In the genomic region with DNA sequence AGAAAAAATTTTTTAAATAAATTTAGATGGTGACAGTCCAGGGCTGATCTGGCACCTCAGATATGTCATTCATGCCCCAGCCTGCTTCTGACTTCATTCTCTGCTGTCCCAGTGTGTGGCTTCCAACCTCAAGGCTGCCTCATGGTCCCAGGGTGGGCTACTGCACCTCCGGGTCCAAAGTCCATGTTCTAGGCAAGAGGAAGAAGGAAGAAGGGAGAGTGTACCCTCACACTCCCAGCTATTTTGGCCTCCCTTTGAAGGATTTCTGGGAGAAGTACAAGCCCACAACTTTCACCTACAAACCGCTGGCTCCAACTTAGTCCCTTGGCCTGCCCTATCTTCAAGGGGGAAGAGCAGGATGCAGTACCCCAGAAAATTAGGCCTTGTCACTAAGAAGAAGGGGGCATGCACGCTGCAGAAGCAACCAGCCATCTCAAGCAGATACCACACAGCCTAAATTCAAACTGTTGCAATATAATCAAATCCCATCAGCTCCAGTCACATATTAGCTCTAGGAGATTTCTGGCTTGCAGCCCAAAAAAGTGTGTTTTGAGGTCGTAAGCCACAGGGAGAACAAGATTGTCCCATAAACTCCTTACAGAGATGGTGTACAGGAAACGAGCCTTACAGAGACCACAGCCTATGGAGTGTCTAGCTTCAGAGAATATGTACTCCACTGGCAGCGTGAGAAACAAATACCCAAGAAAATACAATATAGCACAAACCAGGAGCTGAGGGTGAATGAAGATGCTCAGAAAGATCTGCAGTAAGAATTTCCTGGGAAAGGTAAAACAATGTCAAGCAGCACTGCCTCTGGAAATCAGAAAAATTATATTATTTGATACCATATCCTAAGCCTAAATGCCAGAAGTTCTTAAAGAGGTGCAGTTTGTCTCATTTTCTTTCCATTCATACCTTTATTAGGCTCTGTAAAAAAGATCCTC, we compare ENCODE assay signal across 6 cellular contexts. TPM values are rescaled to one million over a fixed set of nuclear protein-coding genes. Genes with fewer than 3 reads are reported as not detected.
DNase-seq lines count a peak whose midpoint lies in the region; ATAC-seq and TF ChIP-seq lines count a peak whose summit lies in the region.

No MANE protein-coding gene starts in this region.

- H3K4me2 ChIP-seq in fibroblast of lung (ENCODE audit: extremely low read depth, insufficient read depth, low read length) = peak overlapping the region; percentile 90

- H3K27ac ChIP-seq in fibroblast of lung (ENCODE audit: insufficient read depth, low read length) (peak overlapping the region; percentile 92), transverse colon (peak overlapping the region; percentile 88 to 96 (median 91))

- ATAC-seq in HG02571 (IDR thresholded peaks at IDR 0.05; ENCODE audit: unreplicated experiment) = no peak

- H3K4me3 ChIP-seq in fibroblast of lung (replicated peaks in 1 of 4; ENCODE audit: control extremely low read depth in 1 of 4, insufficient read depth in 1 of 4, low read depth in 3 of 4, low read length in 4 of 4) = peak overlapping the region; percentile 77 to 95 (median 90)
- peak overlapping the region in 3 of 4 donors; percentile 51 to 65 (median 63) for H3K4me3 ChIP-seq in transverse colon

- no peak overlapping the region for H3K9ac ChIP-seq in fibroblast of lung (ENCODE audit: insufficient read depth, low read length)

- no peak for TF ChIP-seq CTCF in fibroblast of lung (conservative IDR thresholded peaks at IDR 0.05 in 1 of 2, IDR thresholded peaks at IDR 0.05 in 1 of 2; ENCODE audit: low read depth in 1 of 2, low read length in 2 of 2)
- no peak for TF ChIP-seq CTCF in transverse colon (IDR thresholded peaks at IDR 0.05)

- peak; percentile 65 for DNase-seq in activated CD8-positive, alpha-beta memory T cell treated with anti-CD3 and anti-CD28 coated beads for 24 hours
- DNase-seq in activated CD8-positive, alpha-beta memory T cell treated with anti-CD3 and anti-CD28 coated beads, Interleukin-2, amount 50 U/mL, for 4 hours = no peak
- DNase-seq in fibroblast of lung (ENCODE audit: low read depth in 2 of 2) = peak; percentile 14 to 36
- no peak for DNase-seq in transverse colon
- no peak for DNase-seq in SHP77 (lab: John Stamatoyannopoulos, UW)

- H3K27me3 ChIP-seq in fibroblast of lung (ENCODE audit: control insufficient read depth, insufficient read depth, low read length) (no peaks in the 10 kb centered on the region), transverse colon (no peaks in the 10 kb centered on the region)

- no peaks in the 10 kb centered on the region for H3K9me3 ChIP-seq in fibroblast of lung (ENCODE audit: control insufficient read depth, insufficient read depth, low read depth, low read length)
- H3K9me3 ChIP-seq in transverse colon = no peaks in the 10 kb centered on the region

- WGBS in transverse colon (ENCODE audit: low coverage in 1 of 2), 2 donors = 48 to 55% methylated on average over 4 to 6 of the region's 6 CpGs

- TF ChIP-seq POLR2A in transverse colon (IDR thresholded peaks at IDR 0.05) = no peak

- peaks cover 5% of the 10 kb centered on the region for H3K4me1 ChIP-seq in fibroblast of lung (ENCODE audit: control insufficient read depth, extremely low read depth, insufficient read depth, low read length)
- peaks cover 6 to 28% (median 15%) of the 10 kb centered on the region in 4 donors for H3K4me1 ChIP-seq in transverse colon

- intact Hi-C loops in transverse colon (cut with DNase I; ENCODE audit: low total_unique reads) = no loop called here

- no peaks in the 10 kb centered on the region for H3K79me2 ChIP-seq in fibroblast of lung (ENCODE audit: control insufficient read depth, insufficient read depth, low read length)

- H2AFZ ChIP-seq in fibroblast of lung (ENCODE audit: low read length) = peak overlapping the region; percentile 73

- no peak for TF ChIP-seq EP300 in transverse colon (IDR thresholded peaks at IDR 0.05; ENCODE audit: low read depth)

- in situ Hi-C loops in transverse colon (cut with MboI; ENCODE audit: low pct_ligation_motif_present in 1 of 4, low pct_unique_long_range_greater_than_20kb in 1 of 4, low sequenced_read_pairs in 3 of 4) = loop anchor here in 1 of 4 donors (25.0 kb wide), 1 partner anchor 98 kb away; the partner anchor contains the start of gene BTN2A1

- no peaks in the 10 kb centered on the region for H3K36me3 ChIP-seq in fibroblast of lung (ENCODE audit: control insufficient read depth, insufficient read depth, low read length)
- H3K36me3 ChIP-seq in transverse colon = peaks cover 0 to 2% (median 0%) of the 10 kb centered on the region in 4 donors

- no peaks in the 10 kb centered on the region for H4K20me1 ChIP-seq in fibroblast of lung (ENCODE audit: control insufficient read depth, extremely low read depth, insufficient read depth, low read length)

RNA-seq across cellular contexts. Expression of gene BTN3A2, which starts 0.8 kb away (rescaled TPM):
- 21.6 and 21.8 TPM in 2 replicates for total RNA-seq in fibroblast of lung
- polyA plus RNA-seq in fibroblast of lung = 27.2 and 39.1 TPM in 2 replicates
- polyA plus RNA-seq in fibroblast of lung (2012) = 19.1 and 24.8 TPM in 2 replicates
- polyA minus RNA-seq in fibroblast of lung (ENCODE audit: low replicate concordance) = 10.0 and 23.6 TPM in 2 replicates
- 10 to 100 TPM in 2 of 4 donors, 1 to 10 TPM in 2; 4.5 to 39.1 (median 18.7) TPM for total RNA-seq in transverse colon

RNA-seq across cellular contexts. Expression of gene BTN2A2, which starts 18.8 kb away (rescaled TPM):
- 7.4 and 12.7 TPM in 2 replicates for total RNA-seq in fibroblast of lung
- 8.6 and 14.8 TPM in 2 replicates for polyA plus RNA-seq in fibroblast of lung
- 8.3 and 12.5 TPM in 2 replicates for polyA plus RNA-seq in fibroblast of lung (2012)
- polyA minus RNA-seq in fibroblast of lung (ENCODE audit: low replicate concordance) = 10.0 and 21.7 TPM in 2 replicates
- 10 to 100 TPM in 2 of 4 donors, 1 to 10 TPM in 2; 6.0 to 14.6 (median 11.5) TPM for total RNA-seq in transverse colon

RNA-seq across cellular contexts. Expression of gene BTN3A1, which starts 37.9 kb away (rescaled TPM):
- total RNA-seq in fibroblast of lung (36.5 and 42.9 TPM in 2 replicates), transverse colon (10 to 100 TPM; 15.7 to 43.2 (median 20.4) TPM)
- 19.8 and 31.6 TPM in 2 replicates for polyA plus RNA-seq in fibroblast of lung
- polyA plus RNA-seq in fibroblast of lung (2012) = 11.2 and 16.9 TPM in 2 replicates
- polyA minus RNA-seq in fibroblast of lung (ENCODE audit: low replicate concordance) = 16.1 and 40.2 TPM in 2 replicates

Comparison
In these comparisons a context has a peak if more than half of its experiments do, and no peak if none do; other contexts are left out.
1. DNase-seq: peak in activated CD8-positive, alpha-beta memory T cell treated with anti-CD3 and anti-CD28 coated beads for 24 hours (single experiment) and fibroblast of lung (2 of 2); none in activated CD8-positive, alpha-beta memory T cell treated with anti-CD3 and anti-CD28 coated beads, Interleukin-2, amount 50 U/mL, for 4 hours (single experiment), transverse colon (single experiment) and SHP77 (0 of 2).